In genomic region chr21:25964926-25965325, GRCh38 we compare ENCODE assay signal across 27 cellular contexts.
"Had no signal": no experiment of that assay in that cellular context is flagged by ENCODE, and none has a peak within 500 bp of the region (broad histone marks: within the 10 kb centered on the region; RNA-seq: fewer than 3 reads in every experiment).

No MANE protein-coding gene starts in this region.

- H2AFZ ChIP-seq: neural progenitor cell had no signal

- H3K9me3 Mint-ChIP-seq: activated CD4-positive, alpha-beta T cell treated with anti-CD3 and anti-CD28 coated beads, Interleukin-2, amount 10 ng/mL, durations not matched to agents 7 days and 5 days; activated CD8-positive, alpha-beta T cell treated with anti-CD3 and anti-CD28 coated beads for 36 hours; activated naive CD4-positive, alpha-beta T cell treated with anti-CD3 and anti-CD28 coated beads, Interleukin-2, amount 50 U/mL, for 24 hours; neural progenitor cell; stimulated activated naive B cell treated with anti-CD40 and anti-IgM and Interleukin-4, amounts not matched to agents 10 μg/mL and 1 μg/mL and 100 μg/mL, for 72 hours had no signal

- H3K36me3 Mint-ChIP-seq: activated CD8-positive, alpha-beta memory T cell treated with anti-CD3 and anti-CD28 coated beads, Interleukin-2, amount 10 ng/mL, durations not matched to agents 7 days and 5 days; activated naive CD4-positive, alpha-beta T cell treated with anti-CD3 and anti-CD28 coated beads, Interleukin-2, amount 50 U/mL, for 24 hours had no signal

- H3K9me3 ChIP-seq: heart right ventricle, sigmoid colon, testis, uterus had no signal

- DNase-seq: activated CD4-positive, alpha-beta T cell treated with anti-CD3 and anti-CD28 coated beads, Interleukin-2, amount 10 ng/mL, durations not matched to agents 7 days and 5 days; activated CD4-positive, CD25-positive, alpha-beta regulatory T cell treated with anti-CD3 and anti-CD28 coated beads, Interleukin-2, amount 50 U/mL, for 72 hours; activated CD8-positive, alpha-beta memory T cell treated with anti-CD3 and anti-CD28 coated beads, Interleukin-2, amount 10 ng/mL, durations not matched to agents 7 days and 5 days; activated CD8-positive, alpha-beta T cell treated with anti-CD3 and anti-CD28 coated beads for 36 hours; activated gamma-delta T cell treated with Interleukin-2 at 50 U/mL for 16 hours; activated T-cell treated with anti-CD3 and anti-CD28 coated beads for 4 hours; aorta; caudate nucleus; dermis blood vessel endothelial cell; effector memory CD4-positive, alpha-beta T cell; foreskin fibroblast; heart right ventricle; kidney; naive thymus-derived CD4-positive, alpha-beta T cell; retina; sigmoid colon; stimulated activated CD4-positive, alpha-beta T cell treated with anti-CD3 and anti-CD28 coated beads, Interleukin-2, amount 100 ng/mL, for 48 hours; stimulated activated CD8-positive, alpha-beta memory T cell treated with anti-CD3 and anti-CD28 coated beads, Interleukin-4, amount 100 ng/mL, for 48 hours; stimulated activated naive B cell treated with anti-CD40 and anti-IgM and Interleukin-4, amounts not matched to agents 10 μg/mL and 1 μg/mL and 100 μg/mL, for 72 hours; testis; trophoblast cell; uterus had no signal

- H3K4me2 ChIP-seq: neural progenitor cell, smooth muscle cell had no signal

- H3K27ac ChIP-seq: neural progenitor cell, testis had no signal

- H3K4me3 Mint-ChIP-seq: activated CD4-positive, alpha-beta T cell treated with anti-CD3 and anti-CD28 coated beads, Interleukin-2, amount 10 ng/mL, durations not matched to agents 7 days and 5 days; activated CD8-positive, alpha-beta memory T cell treated with anti-CD3 and anti-CD28 coated beads, Interleukin-2, amount 10 ng/mL, durations not matched to agents 7 days and 5 days; activated CD8-positive, alpha-beta T cell treated with anti-CD3 and anti-CD28 coated beads for 36 hours; activated naive CD4-positive, alpha-beta T cell treated with anti-CD3 and anti-CD28 coated beads, Interleukin-2, amount 50 U/mL, for 24 hours; brain; naive thymus-derived CD4-positive, alpha-beta T cell; neural progenitor cell; stimulated activated naive B cell treated with anti-CD40 and anti-IgM and Interleukin-4, amounts not matched to agents 10 μg/mL and 1 μg/mL and 100 μg/mL, for 72 hours had no signal

- H3K9ac ChIP-seq: neural progenitor cell had no signal

- H3K36me3 ChIP-seq: sigmoid colon, uterus had no signal

- H3K27ac Mint-ChIP-seq: activated CD4-positive, alpha-beta T cell treated with anti-CD3 and anti-CD28 coated beads, Interleukin-2, amount 10 ng/mL, durations not matched to agents 7 days and 5 days; activated CD8-positive, alpha-beta memory T cell treated with anti-CD3 and anti-CD28 coated beads, Interleukin-2, amount 10 ng/mL, durations not matched to agents 7 days and 5 days; activated CD8-positive, alpha-beta T cell treated with anti-CD3 and anti-CD28 coated beads for 36 hours; activated naive CD4-positive, alpha-beta T cell treated with anti-CD3 and anti-CD28 coated beads, Interleukin-2, amount 50 U/mL, for 24 hours; naive thymus-derived CD4-positive, alpha-beta T cell; neural progenitor cell; stimulated activated naive B cell treated with anti-CD40 and anti-IgM and Interleukin-4, amounts not matched to agents 10 μg/mL and 1 μg/mL and 100 μg/mL, for 72 hours had no signal

- H3K4me1 ChIP-seq: sigmoid colon, testis, uterus had no signal

- H3K27me3 Mint-ChIP-seq: activated CD4-positive, alpha-beta T cell treated with anti-CD3 and anti-CD28 coated beads, Interleukin-2, amount 10 ng/mL, durations not matched to agents 7 days and 5 days; activated CD8-positive, alpha-beta memory T cell treated with anti-CD3 and anti-CD28 coated beads, Interleukin-2, amount 10 ng/mL, durations not matched to agents 7 days and 5 days; activated CD8-positive, alpha-beta T cell treated with anti-CD3 and anti-CD28 coated beads for 36 hours; activated naive CD4-positive, alpha-beta T cell treated with anti-CD3 and anti-CD28 coated beads, Interleukin-2, amount 50 U/mL, for 24 hours; brain; naive thymus-derived CD4-positive, alpha-beta T cell; stimulated activated naive B cell treated with anti-CD40 and anti-IgM and Interleukin-4, amounts not matched to agents 10 μg/mL and 1 μg/mL and 100 μg/mL, for 72 hours had no signal

- H3K27me3 ChIP-seq: heart right ventricle, neural progenitor cell, sigmoid colon, testis, uterus had no signal

- ATAC-seq: activated CD8-positive, alpha-beta memory T cell treated with anti-CD3 and anti-CD28 coated beads, Interleukin-2, amount 10 ng/mL, durations not matched to agents 7 days and 5 days; activated CD8-positive, alpha-beta T cell treated with anti-CD3 and anti-CD28 coated beads for 36 hours; heart right ventricle; naive thymus-derived CD4-positive, alpha-beta T cell; stimulated activated naive B cell treated with anti-CD40 and anti-IgM and Interleukin-4, amounts not matched to agents 10 μg/mL and 1 μg/mL and 100 μg/mL, for 72 hours had no signal

- H3K4me3 ChIP-seq: heart right ventricle, lung, neural progenitor cell, sigmoid colon, smooth muscle cell, testis, uterus had no signal
